ENCODE assay signal across 2 cellular contexts in genomic region chr9:137368431-137369110, GRCh38.
TF ChIP-seq lines count a peak whose summit lies in the region.

No MANE protein-coding gene starts in this region.

TF ChIP-seq in IMR-90, 13 proteins besides CTCF, POLR2A, EP300 and RAD21:
- TF ChIP-seq ELK1 (IDR thresholded peaks at IDR 0.05; ENCODE audit: borderline replicate concordance, low read depth, low read length) (no peak), USF2 (IDR thresholded peaks at IDR 0.05; ENCODE audit: low read depth, low read length) (no peak), BHLHE40 (IDR thresholded peaks at IDR 0.05; ENCODE audit: low read depth, low read length) (no peak), MAZ (IDR thresholded peaks at IDR 0.05; ENCODE audit: borderline replicate concordance, low read depth, low read length) (no peak), FOS (IDR thresholded peaks at IDR 0.05; ENCODE audit: low read depth, low read length) (no peak), CHD1 (IDR thresholded peaks at IDR 0.05; ENCODE audit: low read depth, low read length) (no peak), MXI1 (IDR thresholded peaks at IDR 0.05; ENCODE audit: borderline replicate concordance, low read depth, low read length) (no peak), NFE2L2 (IDR thresholded peaks at IDR 0.05; ENCODE audit: low read depth, low read length) (no peak), RCOR1 (IDR thresholded peaks at IDR 0.05; ENCODE audit: insufficient replicate concordance, low read length) (no peak), RFX5 (IDR thresholded peaks at IDR 0.05; ENCODE audit: low read depth, low read length) (no peak), MAFK (IDR thresholded peaks at IDR 0.05; ENCODE audit: low read depth, low read length) (no peak), CEBPB (IDR thresholded peaks at IDR 0.05; ENCODE audit: low read depth, low read length) (no peak), SMC3 (IDR thresholded peaks at IDR 0.05; ENCODE audit: low read depth, low read length) (no peak)
TF ChIP-seq in IMR-90: peak in this region for 0.

TF ChIP-seq in H1, 55 proteins besides CTCF, POLR2A, EP300 and RAD21:
- no peak for TF ChIP-seq CREB1 (IDR thresholded peaks at IDR 0.05)
- TF ChIP-seq SIN3A (conservative IDR thresholded peaks at IDR 0.05 in 1 of 2, IDR thresholded peaks at IDR 0.05 in 1 of 2; ENCODE audit: low read depth in 1 of 2, low read length in 2 of 2): no peak
- no peak for TF ChIP-seq KDM1A (IDR thresholded peaks at IDR 0.05; ENCODE audit: borderline replicate concordance, low read length)
- TF ChIP-seq JUND (IDR thresholded peaks at IDR 0.05; ENCODE audit: low read length): no peak
- no peak for TF ChIP-seq CBX8 (IDR thresholded peaks at IDR 0.05; ENCODE audit: borderline replicate concordance, low read depth, low read length)
- TF ChIP-seq CBX5 (IDR thresholded peaks at IDR 0.05; ENCODE audit: low read depth, low read length): no peak
- TF ChIP-seq POLR2AphosphoS5 (IDR thresholded peaks at IDR 0.05; ENCODE audit: low read depth, low read length): no peak
- no peak for TF ChIP-seq SIX5 (IDR thresholded peaks at IDR 0.05; ENCODE audit: low read depth, low read length)
- TF ChIP-seq POU5F1 (IDR thresholded peaks at IDR 0.05; ENCODE audit: low read depth, low read length): no peak
- TF ChIP-seq BACH1 (IDR thresholded peaks at IDR 0.05; ENCODE audit: low read length): no peak
- no peak for TF ChIP-seq CEBPB (IDR thresholded peaks at IDR 0.05; ENCODE audit: low read depth, low read length)
- TF ChIP-seq MAFK (IDR thresholded peaks at IDR 0.05; ENCODE audit: low read depth, low read length): no peak
